31 cellular contexts compared by ENCODE assay signal in genomic region chr11:1741741-1742140, GRCh38. TPM values are rescaled to one million over a fixed set of nuclear protein-coding genes. Genes with fewer than 3 reads are reported as not detected.
"Had no signal": no experiment of that assay in that cellular context is flagged by ENCODE, and none has a peak within 500 bp of the region (broad histone marks: within the 10 kb centered on the region; RNA-seq: fewer than 3 reads in every experiment).

No MANE protein-coding gene starts in this region.

- DNase-seq: hypothalamus; immature natural killer cell; kidney; left colon; left ventricle myocardium inferior; mesendoderm; midbrain; mucosa of descending colon; naive thymus-derived CD4-positive, alpha-beta T cell; ovary; retina; right cardiac atrium; sigmoid colon; small intestine; stimulated activated CD4-positive, alpha-beta T cell treated with anti-CD3 and anti-CD28 coated beads, Interleukin-4, amount 100 ng/mL, for 24 hours; stimulated activated naive CD4-positive, alpha-beta T cell; trophoblast cell; upper lobe of right lung had no signal

- H3K27ac ChIP-seq: left ventricle myocardium inferior, ovary, prostate gland, sigmoid colon, spleen, suprapubic skin, thoracic aorta, tibial artery, upper lobe of right lung, uterus had no signal

- H3K27ac Mint-ChIP-seq: immature natural killer cell; naive thymus-derived CD4-positive, alpha-beta T cell; natural killer cell treated with Interleukin-12 subunit alpha and Interleukin-12 subunit beta and Interleukin-15 and Interleukin-18, amount 100 ng/mL, for 72 hours; stimulated activated effector memory CD8-positive, alpha-beta T cell treated with anti-CD3 and anti-CD28 coated beads, Interleukin-12 subunit alpha, Interleukin-12 subunit beta, amount 100 ng/mL, for 72 hours; stimulated activated naive CD8-positive, alpha-beta T cell treated with anti-CD3 and anti-CD28 coated beads, Interleukin-15, Interleukin-2, amounts not matched to agents 100 ng/mL and 50 ng/mL, for 24 hours had no signal

- H3K4me3 Mint-ChIP-seq: immature natural killer cell; naive thymus-derived CD4-positive, alpha-beta T cell; natural killer cell treated with Interleukin-12 subunit alpha and Interleukin-12 subunit beta and Interleukin-15 and Interleukin-18, amount 100 ng/mL, for 72 hours; stimulated activated effector memory CD8-positive, alpha-beta T cell treated with anti-CD3 and anti-CD28 coated beads, Interleukin-12 subunit alpha, Interleukin-12 subunit beta, amount 100 ng/mL, for 72 hours; stimulated activated naive CD8-positive, alpha-beta T cell treated with anti-CD3 and anti-CD28 coated beads, Interleukin-15, Interleukin-2, amounts not matched to agents 100 ng/mL and 50 ng/mL, for 24 hours had no signal

- ATAC-seq: left colon; mucosa of descending colon; naive thymus-derived CD4-positive, alpha-beta T cell; right cardiac atrium; upper lobe of right lung had no signal

RNA-seq across cellular contexts. Expression of gene KRTAP5-6, which starts 44.7 kb away (rescaled TPM):
- total RNA-seq: kidney; left colon; left ventricle myocardium inferior; lung; mucosa of descending colon; myocyte; naive thymus-derived CD4-positive, alpha-beta T cell; natural killer cell treated with Interleukin-12 subunit alpha and Interleukin-12 subunit beta and Interleukin-15 and Interleukin-18, amount 100 ng/mL, for 72 hours; omental fat pad; ovary; prostate gland; right cardiac atrium; sigmoid colon; spleen; subcutaneous adipose tissue; thoracic aorta; upper lobe of right lung; uterus had no signal
